In the genomic region with DNA sequence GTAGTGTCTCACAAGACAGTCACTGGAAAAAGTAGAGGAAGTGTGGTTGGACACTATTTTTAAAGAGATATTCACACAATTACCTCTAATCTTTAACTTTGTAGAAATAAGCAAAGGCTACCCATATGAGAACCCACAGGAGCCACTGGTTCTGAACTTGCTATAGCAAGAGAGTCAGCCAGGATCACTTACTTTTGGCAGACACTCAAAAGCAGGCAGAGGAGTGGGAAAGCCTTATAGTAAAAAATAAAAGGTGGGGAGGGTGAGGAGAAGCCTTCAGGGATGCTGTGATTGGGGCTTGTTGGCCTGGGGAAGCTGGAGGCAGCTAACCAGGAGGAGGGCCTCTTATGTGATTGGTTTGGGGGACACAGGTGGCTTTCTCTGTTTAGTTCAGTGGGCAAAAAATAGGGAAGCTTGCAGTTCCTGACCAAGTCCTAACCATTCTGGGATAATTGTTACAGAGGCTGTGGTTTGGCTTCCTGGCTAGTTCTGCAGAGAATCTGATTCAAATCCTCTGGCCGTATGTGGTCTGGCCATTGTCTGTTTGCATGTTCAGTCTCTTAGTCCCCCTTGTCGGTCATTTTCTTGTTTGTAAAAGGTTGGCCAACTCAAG, we compare ENCODE assay signal across 1 cellular context.
TF ChIP-seq lines count a peak whose summit lies in the region.

No MANE protein-coding gene starts in this region.

TF ChIP-seq in SK-N-SH treated with all-trans-retinoic acid at 6 μM for 48 hours, 23 proteins besides CTCF, POLR2A, EP300 and RAD21:
- TF ChIP-seq, protein P1, sequence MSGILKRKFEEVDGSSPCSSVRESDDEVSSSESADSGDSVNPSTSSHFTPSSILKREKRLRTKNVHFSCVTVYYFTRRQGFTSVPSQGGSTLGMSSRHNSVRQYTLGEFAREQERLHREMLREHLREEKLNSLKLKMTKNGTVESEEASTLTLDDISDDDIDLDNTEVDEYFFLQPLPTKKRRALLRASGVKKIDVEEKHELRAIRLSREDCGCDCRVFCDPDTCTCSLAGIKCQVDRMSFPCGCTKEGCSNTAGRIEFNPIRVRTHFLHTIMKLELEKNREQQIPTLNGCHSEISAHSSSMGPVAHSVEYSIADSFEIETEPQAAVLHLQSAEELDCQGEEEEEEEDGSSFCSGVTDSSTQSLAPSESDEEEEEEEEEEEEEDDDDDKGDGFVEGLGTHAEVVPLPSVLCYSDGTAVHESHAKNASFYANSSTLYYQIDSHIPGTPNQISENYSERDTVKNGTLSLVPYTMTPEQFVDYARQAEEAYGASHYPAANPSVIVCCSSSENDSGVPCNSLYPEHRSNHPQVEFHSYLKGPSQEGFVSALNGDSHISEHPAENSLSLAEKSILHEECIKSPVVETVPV (CRISPR knock-in tag; IDR thresholded peaks at IDR 0.05) = peak; percentile 60; the same call in 1 of the 2 replicates
- peak; percentile 64 for TF ChIP-seq PPARA (CRISPR knock-in tag; IDR thresholded peaks at IDR 0.05; ENCODE audit: borderline replicate concordance)
- TF ChIP-seq BACH2 (CRISPR knock-in tag; IDR thresholded peaks at IDR 0.05; ENCODE audit: borderline replicate concordance) = no peak
- TF ChIP-seq, protein P2, sequence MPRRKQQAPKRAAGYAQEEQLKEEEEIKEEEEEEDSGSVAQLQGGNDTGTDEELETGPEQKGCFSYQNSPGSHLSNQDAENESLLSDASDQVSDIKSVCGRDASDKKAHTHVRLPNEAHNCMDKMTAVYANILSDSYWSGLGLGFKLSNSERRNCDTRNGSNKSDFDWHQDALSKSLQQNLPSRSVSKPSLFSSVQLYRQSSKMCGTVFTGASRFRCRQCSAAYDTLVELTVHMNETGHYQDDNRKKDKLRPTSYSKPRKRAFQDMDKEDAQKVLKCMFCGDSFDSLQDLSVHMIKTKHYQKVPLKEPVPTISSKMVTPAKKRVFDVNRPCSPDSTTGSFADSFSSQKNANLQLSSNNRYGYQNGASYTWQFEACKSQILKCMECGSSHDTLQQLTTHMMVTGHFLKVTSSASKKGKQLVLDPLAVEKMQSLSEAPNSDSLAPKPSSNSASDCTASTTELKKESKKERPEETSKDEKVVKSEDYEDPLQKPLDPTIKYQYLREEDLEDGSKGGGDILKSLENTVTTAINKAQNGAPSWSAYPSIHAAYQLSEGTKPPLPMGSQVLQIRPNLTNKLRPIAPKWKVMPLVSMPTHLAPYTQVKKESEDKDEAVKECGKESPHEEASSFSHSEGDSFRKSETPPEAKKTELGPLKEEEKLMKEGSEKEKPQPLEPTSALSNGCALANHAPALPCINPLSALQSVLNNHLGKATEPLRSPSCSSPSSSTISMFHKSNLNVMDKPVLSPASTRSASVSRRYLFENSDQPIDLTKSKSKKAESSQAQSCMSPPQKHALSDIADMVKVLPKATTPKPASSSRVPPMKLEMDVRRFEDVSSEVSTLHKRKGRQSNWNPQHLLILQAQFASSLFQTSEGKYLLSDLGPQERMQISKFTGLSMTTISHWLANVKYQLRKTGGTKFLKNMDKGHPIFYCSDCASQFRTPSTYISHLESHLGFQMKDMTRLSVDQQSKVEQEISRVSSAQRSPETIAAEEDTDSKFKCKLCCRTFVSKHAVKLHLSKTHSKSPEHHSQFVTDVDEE (CRISPR knock-in tag; IDR thresholded peaks at IDR 0.05) = peak; percentile 27; the same call in 1 of the 2 replicates
- peak; percentile 15; the same call in 1 of the 2 replicates for TF ChIP-seq ZNF565 (CRISPR knock-in tag; conservative IDR thresholded peaks at IDR 0.05; ENCODE audit: low read depth)
- TF ChIP-seq, protein P3, sequence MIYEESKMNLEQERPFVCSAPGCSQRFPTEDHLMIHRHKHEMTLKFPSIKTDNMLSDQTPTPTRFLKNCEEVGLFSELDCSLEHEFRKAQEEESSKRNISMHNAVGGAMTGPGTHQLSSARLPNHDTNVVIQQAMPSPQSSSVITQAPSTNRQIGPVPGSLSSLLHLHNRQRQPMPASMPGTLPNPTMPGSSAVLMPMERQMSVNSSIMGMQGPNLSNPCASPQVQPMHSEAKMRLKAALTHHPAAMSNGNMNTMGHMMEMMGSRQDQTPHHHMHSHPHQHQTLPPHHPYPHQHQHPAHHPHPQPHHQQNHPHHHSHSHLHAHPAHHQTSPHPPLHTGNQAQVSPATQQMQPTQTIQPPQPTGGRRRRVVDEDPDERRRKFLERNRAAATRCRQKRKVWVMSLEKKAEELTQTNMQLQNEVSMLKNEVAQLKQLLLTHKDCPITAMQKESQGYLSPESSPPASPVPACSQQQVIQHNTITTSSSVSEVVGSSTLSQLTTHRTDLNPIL (CRISPR knock-in tag; IDR thresholded peaks at IDR 0.05; ENCODE audit: low read depth) = peak; percentile 56; the same call in 1 of the 2 replicates
- TF ChIP-seq ZNF70 (CRISPR knock-in tag; IDR thresholded peaks at IDR 0.05) = no peak
- peak; percentile 56 for TF ChIP-seq GLIS3 (CRISPR knock-in tag; IDR thresholded peaks at IDR 0.05)
